14 cellular contexts compared by ENCODE assay signal in genomic region chr4:84028340-84028739, GRCh38.
"Had no signal": no experiment of that assay in that cellular context is flagged by ENCODE, and none has a peak within 500 bp of the region (broad histone marks: within the 10 kb centered on the region; RNA-seq: fewer than 3 reads in every experiment).

No MANE protein-coding gene starts in this region.

- H3K36me3 Mint-ChIP-seq: naive B cell, type B pancreatic cell had no signal

- H3K4me3 Mint-ChIP-seq: activated CD8-positive, alpha-beta T cell treated with anti-CD3 and anti-CD28 coated beads for 36 hours; naive B cell; type B pancreatic cell had no signal

- DNase-seq: activated CD4-positive, alpha-beta T cell treated with anti-CD3 and anti-CD28 coated beads for 4 hours; activated CD8-positive, alpha-beta memory T cell treated with anti-CD3 and anti-CD28 coated beads, Interleukin-2, amount 50 U/mL, for 4 hours; activated CD8-positive, alpha-beta T cell treated with anti-CD3 and anti-CD28 coated beads for 36 hours; activated naive CD4-positive, alpha-beta T cell; colonic mucosa; gastrocnemius medialis; heart right ventricle; midbrain; naive B cell; stimulated activated CD4-positive, alpha-beta T cell treated with anti-CD3 and anti-CD28 coated beads, Interleukin-2, amount 100 ng/mL, for 48 hours; stimulated activated naive CD4-positive, alpha-beta T cell treated with Interleukin-2 at 50 U/mL for 16 hours; T1000 had no signal

- H3K27me3 Mint-ChIP-seq: activated CD8-positive, alpha-beta T cell treated with anti-CD3 and anti-CD28 coated beads for 36 hours; type B pancreatic cell had no signal

- H3K4me1 Mint-ChIP-seq: naive B cell had no signal

- H3K9me3 Mint-ChIP-seq: activated CD8-positive, alpha-beta T cell treated with anti-CD3 and anti-CD28 coated beads for 36 hours had no signal

- H3K27ac ChIP-seq: colonic mucosa, gastrocnemius medialis, heart right ventricle, parathyroid adenoma had no signal

- ATAC-seq: activated CD8-positive, alpha-beta T cell treated with anti-CD3 and anti-CD28 coated beads for 36 hours; gastrocnemius medialis; heart right ventricle had no signal

- H3K27ac Mint-ChIP-seq: activated CD8-positive, alpha-beta T cell treated with anti-CD3 and anti-CD28 coated beads for 36 hours; naive B cell; type B pancreatic cell had no signal
